1 cellular context compared by ENCODE assay signal in the genomic region with DNA sequence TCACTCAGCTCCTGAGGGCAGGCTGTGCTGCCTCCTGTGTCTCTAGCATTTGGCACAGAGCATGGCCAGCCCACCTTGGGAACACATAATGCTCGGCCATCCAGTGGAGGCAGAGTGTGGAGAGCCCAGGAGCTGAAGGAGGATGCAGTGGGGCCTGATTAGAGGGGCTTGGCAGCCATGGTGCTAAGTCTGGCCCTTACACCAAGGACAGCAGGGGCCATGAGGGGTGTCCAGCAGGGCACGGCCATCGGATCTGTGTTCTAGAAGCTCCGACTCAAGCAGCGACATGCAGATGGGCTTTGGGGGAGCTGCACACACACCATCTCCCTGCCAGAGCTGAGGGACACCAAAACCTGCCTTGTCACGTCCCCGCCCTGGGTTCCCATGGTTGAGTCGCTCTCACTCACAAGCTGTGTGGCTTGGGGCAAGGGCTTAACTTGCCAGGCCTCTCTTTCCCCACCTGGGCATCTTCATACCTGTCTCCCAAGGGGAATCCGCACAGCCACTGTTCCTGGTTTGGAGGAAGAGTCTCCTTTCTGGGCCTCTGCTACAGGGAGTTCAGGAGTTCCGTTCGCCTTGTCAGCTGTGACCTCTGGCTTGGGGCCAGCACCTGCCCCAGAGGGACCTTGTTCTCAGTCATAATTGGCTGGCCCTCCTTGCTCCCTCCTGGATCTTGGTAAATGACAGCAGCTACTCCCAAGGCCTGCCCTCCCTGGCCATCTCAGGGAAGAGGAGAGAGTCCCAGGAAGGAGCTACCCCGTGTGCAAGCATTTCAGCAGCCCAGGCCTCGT.
TF ChIP-seq lines count a peak whose summit lies in the region.

No MANE protein-coding gene starts in this region.

TF ChIP-seq in HepG2, 621 proteins besides CTCF, POLR2A, EP300 and RAD21:
- peak; percentile 38; the same call in 1 of the 2 replicates for TF ChIP-seq TFAP4 (IDR thresholded peaks at IDR 0.05; ENCODE audit: borderline replicate concordance, low read depth)
- TF ChIP-seq MAZ (IDR thresholded peaks at IDR 0.05; ENCODE audit: borderline replicate concordance, low read depth, low read length): no peak
- no peak for TF ChIP-seq MAZ (CRISPR knock-in tag; IDR thresholded peaks at IDR 0.05; ENCODE audit: low read depth)
- no peak for TF ChIP-seq ZNF780A (CRISPR knock-in tag; IDR thresholded peaks at IDR 0.05)
- TF ChIP-seq SPEN (CRISPR knock-in tag; IDR thresholded peaks at IDR 0.05; ENCODE audit: low read depth): 0 out of 2 replicates have a peak, but pooled peaks have one; percentile 19
- TF ChIP-seq, protein P1, sequence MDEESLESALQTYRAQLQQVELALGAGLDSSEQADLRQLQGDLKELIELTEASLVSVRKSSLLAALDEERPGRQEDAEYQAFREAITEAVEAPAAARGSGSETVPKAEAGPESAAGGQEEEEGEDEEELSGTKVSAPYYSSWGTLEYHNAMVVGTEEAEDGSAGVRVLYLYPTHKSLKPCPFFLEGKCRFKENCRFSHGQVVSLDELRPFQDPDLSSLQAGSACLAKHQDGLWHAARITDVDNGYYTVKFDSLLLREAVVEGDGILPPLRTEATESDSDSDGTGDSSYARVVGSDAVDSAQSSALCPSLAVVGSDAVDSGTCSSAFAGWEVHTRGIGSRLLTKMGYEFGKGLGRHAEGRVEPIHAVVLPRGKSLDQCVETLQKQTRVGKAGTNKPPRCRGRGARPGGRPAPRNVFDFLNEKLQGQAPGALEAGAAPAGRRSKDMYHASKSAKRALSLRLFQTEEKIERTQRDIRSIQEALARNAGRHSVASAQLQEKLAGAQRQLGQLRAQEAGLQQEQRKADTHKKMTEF (CRISPR knock-in tag; IDR thresholded peaks at IDR 0.05): no peak
- no peak for TF ChIP-seq DBP (CRISPR knock-in tag; IDR thresholded peaks at IDR 0.05; ENCODE audit: not compliant biosample characterization)
- no peak for TF ChIP-seq KLF13 (CRISPR knock-in tag; IDR thresholded peaks at IDR 0.05)
- TF ChIP-seq RNF2 (conservative IDR thresholded peaks at IDR 0.05; ENCODE audit: low read depth): no peak
- no peak for TF ChIP-seq SSRP1 (CRISPR knock-in tag; IDR thresholded peaks at IDR 0.05)
TF ChIP-seq in HepG2: peak in this region for 2.
